Comparison of ENCODE assay signal across 29 cellular contexts in genomic region chr14:30462358-30462757, GRCh38.
"Had no signal": no experiment of that assay in that cellular context is flagged by ENCODE, and none has a peak within 500 bp of the region (broad histone marks: within the 10 kb centered on the region; RNA-seq: fewer than 3 reads in every experiment).

No MANE protein-coding gene starts in this region.

- H3K36me3 Mint-ChIP-seq: naive thymus-derived CD4-positive, alpha-beta T cell; neural progenitor cell had no signal

- H3K36me3 ChIP-seq: esophagus muscularis mucosa, heart right ventricle, left lung, neural progenitor cell, prostate gland, right atrium auricular region, stomach, thyroid gland, vagina had no signal

- H3K4me3 ChIP-seq: esophagus muscularis mucosa, heart right ventricle, left lung, neural progenitor cell, prostate gland, right atrium auricular region, smooth muscle cell, stomach, thyroid gland, vagina had no signal

- FAIRE-seq: endothelial cell of umbilical vein, islet of Langerhans had no signal

- DNase-seq: effector CD8-positive, alpha-beta T cell; foreskin melanocyte; glutamatergic neuron; heart right ventricle; hippocampal formation; left cardiac atrium; left lung; mesenchymal stem cell; midbrain; naive thymus-derived CD4-positive, alpha-beta T cell; stimulated activated CD4-positive, alpha-beta T cell treated with anti-CD3 and anti-CD28 coated beads, Interleukin-12 subunit alpha, Interleukin-12 subunit beta, amount 100 ng/mL, for 4 hours; stimulated activated CD4-positive, alpha-beta T cell treated with anti-CD3 and anti-CD28 coated beads, Interleukin-1b, Interleukin-23, amount 100 ng/mL, for 48 hours; stimulated activated CD4-positive, alpha-beta T cell treated with anti-CD3 and anti-CD28 coated beads, Interleukin-4, amount 100 ng/mL, for 1 hour; stimulated activated CD8-positive, alpha-beta memory T cell treated with anti-CD3 and anti-CD28 coated beads, Interleukin-4, amount 100 ng/mL, for 48 hours; stimulated activated naive CD4-positive, alpha-beta T cell treated with Interleukin-2 at 50 U/mL for 16 hours; stomach; thyroid gland; trophoblast cell had no signal

- H3K27ac Mint-ChIP-seq: dendritic cell treated with granulocyte-macrophage colony-stimulating factor and Interleukin-4, amounts not matched to agents 40 ng/mL and 50 ng/mL, for 4 days; naive thymus-derived CD4-positive, alpha-beta T cell; nephron; neural progenitor cell had no signal

- H3K27me3 ChIP-seq: esophagus muscularis mucosa, left lung, neural progenitor cell, right atrium auricular region, stomach, thyroid gland, vagina had no signal

- H3K9me3 Mint-ChIP-seq: dendritic cell treated with granulocyte-macrophage colony-stimulating factor and Interleukin-4, amounts not matched to agents 40 ng/mL and 50 ng/mL, for 4 days; naive thymus-derived CD4-positive, alpha-beta T cell had no signal

- H3K4me3 Mint-ChIP-seq: dendritic cell treated with granulocyte-macrophage colony-stimulating factor and Interleukin-4, amounts not matched to agents 40 ng/mL and 50 ng/mL, for 4 days; naive thymus-derived CD4-positive, alpha-beta T cell; nephron; neural progenitor cell had no signal

- H3K4me1 Mint-ChIP-seq: naive thymus-derived CD4-positive, alpha-beta T cell; nephron; neural progenitor cell had no signal

- H3K27me3 Mint-ChIP-seq: dendritic cell treated with granulocyte-macrophage colony-stimulating factor and Interleukin-4, amounts not matched to agents 40 ng/mL and 50 ng/mL, for 4 days had no signal

- H3K4me1 ChIP-seq: esophagus muscularis mucosa, heart right ventricle, left lung, prostate gland, right atrium auricular region, stomach, thyroid gland, vagina had no signal

- H3K9me3 ChIP-seq: esophagus muscularis mucosa, left lung, prostate gland, right atrium auricular region, stomach, thyroid gland, vagina had no signal

- H3K27ac ChIP-seq: esophagus muscularis mucosa, heart right ventricle, left lung, neural progenitor cell, prostate gland, right atrium auricular region, stomach, thyroid gland, vagina had no signal

- ATAC-seq: heart right ventricle; left cardiac atrium; left lung; naive thymus-derived CD4-positive, alpha-beta T cell; sciatic nerve had no signal
